In genomic region chr17:45385331-45385997, GRCh38 we compare ENCODE assay signal across 8 cellular contexts. TPM values are rescaled to one million over a fixed set of nuclear protein-coding genes. Genes with fewer than 3 reads are reported as not detected.
DNase-seq lines count a peak whose midpoint lies in the region; ATAC-seq and TF ChIP-seq lines count a peak whose summit lies in the region.

No MANE protein-coding gene starts in this region.

- H3K4me3 Mint-ChIP-seq in WTC11 (no peak overlapping the region), MCF 10A (ENCODE audit: unreplicated experiment) (no peak overlapping the region)

- ATAC-seq in WTC11 (peak; percentile 86), GM19395 (IDR thresholded peaks at IDR 0.05; ENCODE audit: unreplicated experiment) (no peak)

- H3K27ac Mint-ChIP-seq in WTC11, result no peak overlapping the region
- H3K27ac Mint-ChIP-seq in MCF 10A (ENCODE audit: low read depth, unreplicated experiment), result no peak overlapping the region

- peak overlapping the region; percentile 33 for H3K27ac ChIP-seq in C4-2B

- BruUV-seq in MCF 10A (replicated peaks; lab: Mats Ljungman, UMichigan), result no TSS peak

- H3K9me3 Mint-ChIP-seq in WTC11 (no peaks in the 10 kb centered on the region), MCF 10A (ENCODE audit: unreplicated experiment) (no peaks in the 10 kb centered on the region)

- H3K4me1 Mint-ChIP-seq in WTC11 (peaks cover 24% of the 10 kb centered on the region), MCF 10A (ENCODE audit: insufficient read depth, unreplicated experiment) (peaks cover 5% of the 10 kb centered on the region)

- TF ChIP-seq CTCF in C4-2B (conservative IDR thresholded peaks at IDR 0.05) (peak; percentile 99), WTC11 (IDR thresholded peaks at IDR 0.05) (peak; percentile 98), MCF 10A (IDR thresholded peaks at IDR 0.05; ENCODE audit: unreplicated experiment) (peak; percentile 94)

- peaks cover 16% of the 10 kb centered on the region for H3K27me3 Mint-ChIP-seq in WTC11 (ENCODE audit: low read depth)
- no peaks in the 10 kb centered on the region for H3K27me3 Mint-ChIP-seq in MCF 10A (ENCODE audit: insufficient read depth, unreplicated experiment)

- CTCF ChIA-PET in WTC11 (lab: Charles Lee), result interaction anchor here (0.5 to 3.1 kb wide), 41 partner anchors 8 to 411 kb away, joined by 3 to 81 read pairs (median 5); partner anchors contain the start of gene MAP3K14
- CTCF ChIA-PET in MCF 10A (lab: Yijun Ruan, JAX), result interaction anchor here (0.5 to 15.7 kb wide), 28 partner anchors 8 to 1611 kb away, joined by 3 to 229 read pairs (median 4); no protein-coding TSS in a partner anchor

- peak; percentile 71 for DNase-seq in HCEC 1CT
- DNase-seq in NCI-H2227 (lab: John Stamatoyannopoulos, UW; ENCODE audit: unreplicated experiment), result peak; percentile 88
- peak; percentile 94 for DNase-seq in WTC11 (ENCODE audit: low spot score)
- DNase-seq in MCF 10A (ENCODE audit: unreplicated experiment), result peak; percentile 87
- DNase-seq in inferior parietal cortex (ENCODE audit: extremely low spot score), result peak; percentile 86
- peak; percentile 83 to 90 for DNase-seq in stimulated activated CD4-positive, alpha-beta T cell treated with anti-CD3 and anti-CD28 coated beads, Interleukin-15, amount 100 ng/mL, for 48 hours (ENCODE audit: low read depth in 2 of 2)

- H3K36me3 Mint-ChIP-seq in WTC11 (no peaks in the 10 kb centered on the region), MCF 10A (ENCODE audit: insufficient read depth, unreplicated experiment) (no peaks in the 10 kb centered on the region)

- intact Hi-C loops in MCF 10A (cut with micrococcal nuclease), result loop anchor here (1.0 kb wide), 4 partner anchors 108 to 250 kb away; partner anchors contain the start of gene ACBD4

- POLR2A ChIA-PET in WTC11 (lab: Charles Lee) (interaction anchor here (1.1 to 1.4 kb wide), 2 partner anchors 68 to 157 kb away, joined by 3 to 5 read pairs; partner anchors contain the start of gene MAP3K14), MCF 10A (lab: Yijun Ruan, JAX) (interaction anchor here (0.6 to 3.7 kb wide), 7 partner anchors 12 to 166 kb away, joined by 3 to 32 read pairs (median 7); no protein-coding TSS in a partner anchor)

TF ChIP-seq in WTC11, 78 proteins besides CTCF, POLR2A, EP300 and RAD21:
- TF ChIP-seq E2F5 (CRISPR knock-in tag; IDR thresholded peaks at IDR 0.05) (peak; percentile 79; the same call in 1 of the 2 replicates), AFF4 (CRISPR knock-in tag; IDR thresholded peaks at IDR 0.05; ENCODE audit: borderline replicate concordance) (0 out of 2 replicates have a peak, but pooled peaks have one; percentile 54), MAX (CRISPR knock-in tag; IDR thresholded peaks at IDR 0.05) (peak; percentile 64; the same call in 1 of the 2 replicates), ZNF396 (CRISPR knock-in tag; IDR thresholded peaks at IDR 0.05; ENCODE audit: borderline replicate concordance) (no peak), HMGXB4 (CRISPR knock-in tag; IDR thresholded peaks at IDR 0.05) (peak; percentile 50; the same call in 1 of the 2 replicates)

RNA-seq across cellular contexts. Expression of gene ARHGAP27, which starts 47.2 kb away (rescaled TPM):
- total RNA-seq in WTC11 (2021) (12.9 to 16.0 TPM (median 14.8 TPM) in 3 replicates), MCF 10A (2022) (30.5 and 47.6 TPM in 2 replicates)
